ENCODE assay signal across 1 cellular context in genomic region chr17:59620064-59620359, GRCh38.
TF ChIP-seq lines count a peak whose summit lies in the region.

No MANE protein-coding gene starts in this region.

TF ChIP-seq in HepG2, 621 proteins besides CTCF, POLR2A, EP300 and RAD21:
- TF ChIP-seq HNRNPK (IDR thresholded peaks at IDR 0.05; ENCODE audit: low read depth, low read length, poor library complexity, severe bottlenecking), result peak; percentile 35
- TF ChIP-seq NR2F2 (IDR thresholded peaks at IDR 0.05; ENCODE audit: borderline replicate concordance, low read depth), result 0 out of 2 replicates have a peak, but pooled peaks have one; percentile 1
- TF ChIP-seq ZNF749 (CRISPR knock-in tag; IDR thresholded peaks at IDR 0.05; ENCODE audit: borderline replicate concordance), result 0 out of 2 replicates have a peak, but pooled peaks have one; percentile 27
- TF ChIP-seq ZNF670 (CRISPR knock-in tag; IDR thresholded peaks at IDR 0.05; ENCODE audit: borderline replicate concordance), result peak; percentile 50; the same call in 1 of the 2 replicates
- 0 out of 2 replicates have a peak, but pooled peaks have one; percentile 3 for TF ChIP-seq MTA1 (CRISPR knock-in tag; IDR thresholded peaks at IDR 0.05; ENCODE audit: borderline replicate concordance)
- TF ChIP-seq ZFP36L2 (CRISPR knock-in tag; IDR thresholded peaks at IDR 0.05), result no peak
- 0 out of 2 replicates have a peak, but pooled peaks have one; percentile 4 for TF ChIP-seq MED13 (CRISPR knock-in tag; IDR thresholded peaks at IDR 0.05)
- TF ChIP-seq ZIK1 (CRISPR knock-in tag; IDR thresholded peaks at IDR 0.05; ENCODE audit: borderline replicate concordance, low read depth), result 0 out of 2 replicates have a peak, but pooled peaks have one; percentile 0
- TF ChIP-seq RARG (CRISPR knock-in tag; IDR thresholded peaks at IDR 0.05; ENCODE audit: low read depth), result no peak
- 0 out of 2 replicates have a peak, but pooled peaks have one; percentile 3 for TF ChIP-seq SOX13 (IDR thresholded peaks at IDR 0.05)
- TF ChIP-seq SOX13 (CRISPR knock-in tag; conservative IDR thresholded peaks at IDR 0.05 in 1 of 2, IDR thresholded peaks at IDR 0.05 in 1 of 2), result no peak
- peak; percentile 60 for TF ChIP-seq TAF15 (IDR thresholded peaks at IDR 0.05; ENCODE audit: low read depth, low read length, poor library complexity, severe bottlenecking)
- 0 out of 2 replicates have a peak, but pooled peaks have one; percentile 53 for TF ChIP-seq ZNF678 (CRISPR knock-in tag; IDR thresholded peaks at IDR 0.05)
- TF ChIP-seq ZBTB26 (CRISPR knock-in tag; IDR thresholded peaks at IDR 0.05; ENCODE audit: borderline replicate concordance), result peak; percentile 4; the same call in 1 of the 2 replicates
- peak; percentile 66; the same call in 1 of the 2 replicates for TF ChIP-seq RNF219 (CRISPR knock-in tag; IDR thresholded peaks at IDR 0.05)
- TF ChIP-seq ZNF781 (CRISPR knock-in tag; IDR thresholded peaks at IDR 0.05; ENCODE audit: borderline replicate concordance, not compliant biosample characterization), result peak; percentile 5
- TF ChIP-seq HOXA9 (CRISPR knock-in tag; IDR thresholded peaks at IDR 0.05; ENCODE audit: borderline replicate concordance), result 0 out of 2 replicates have a peak, but pooled peaks have one; percentile 12
- TF ChIP-seq PRDM15 (CRISPR knock-in tag; IDR thresholded peaks at IDR 0.05), result no peak
- TF ChIP-seq SATB2 (CRISPR knock-in tag; IDR thresholded peaks at IDR 0.05), result 0 out of 2 replicates have a peak, but pooled peaks have one; percentile 22
- TF ChIP-seq ZNF607 (CRISPR knock-in tag; IDR thresholded peaks at IDR 0.05; ENCODE audit: borderline replicate concordance), result 0 out of 2 replicates have a peak, but pooled peaks have one; percentile 13
- TF ChIP-seq AGO2 (optimal IDR thresholded peaks at IDR 0.05; ENCODE audit: low read depth, low read length), result peak; percentile 71
- TF ChIP-seq POGZ (CRISPR knock-in tag; IDR thresholded peaks at IDR 0.05), result no peak
- 0 out of 2 replicates have a peak, but pooled peaks have one; percentile 72 for TF ChIP-seq MTERF4 (CRISPR knock-in tag; IDR thresholded peaks at IDR 0.05)
- TF ChIP-seq PCBP2 (optimal IDR thresholded peaks at IDR 0.05; ENCODE audit: low read depth, low read length, poor library complexity, severe bottlenecking), result peak; percentile 10
- peak; percentile 62 for TF ChIP-seq GFI1 (CRISPR knock-in tag; IDR thresholded peaks at IDR 0.05; ENCODE audit: borderline replicate concordance)
- TF ChIP-seq SNAI1 (CRISPR knock-in tag; IDR thresholded peaks at IDR 0.05; ENCODE audit: borderline replicate concordance), result 0 out of 2 replicates have a peak, but pooled peaks have one; percentile 7
- no peak for TF ChIP-seq PRMT3 (CRISPR knock-in tag; IDR thresholded peaks at IDR 0.05; ENCODE audit: borderline replicate concordance, low read depth)
- peak; percentile 34 for TF ChIP-seq ZNF615 (CRISPR knock-in tag; IDR thresholded peaks at IDR 0.05; ENCODE audit: borderline replicate concordance)
- TF ChIP-seq ZNF264 (CRISPR knock-in tag; IDR thresholded peaks at IDR 0.05), result peak; percentile 6; the same call in 1 of the 2 replicates
- no peak for TF ChIP-seq HMG20B (CRISPR knock-in tag; conservative IDR thresholded peaks at IDR 0.05)
- 0 out of 2 replicates have a peak, but pooled peaks have one; percentile 63 for TF ChIP-seq ZNF253 (CRISPR knock-in tag; IDR thresholded peaks at IDR 0.05; ENCODE audit: borderline replicate concordance)
- TF ChIP-seq HNF1B (CRISPR knock-in tag; IDR thresholded peaks at IDR 0.05), result peak; percentile 54; the same call in 1 of the 2 replicates
- 0 out of 2 replicates have a peak, but pooled peaks have one; percentile 18 for TF ChIP-seq ZSCAN22 (CRISPR knock-in tag; IDR thresholded peaks at IDR 0.05)
- TF ChIP-seq ZNF251 (CRISPR knock-in tag; IDR thresholded peaks at IDR 0.05), result no peak
- 0 out of 2 replicates have a peak, but pooled peaks have one; percentile 53 for TF ChIP-seq ZNF782 (CRISPR knock-in tag; IDR thresholded peaks at IDR 0.05; ENCODE audit: borderline replicate concordance)
- TF ChIP-seq ZNF224 (CRISPR knock-in tag; IDR thresholded peaks at IDR 0.05), result no peak
- peak; percentile 55; the same call in 1 of the 2 replicates for TF ChIP-seq ZC3H13 (CRISPR knock-in tag; IDR thresholded peaks at IDR 0.05)
- TF ChIP-seq ZFAT (CRISPR knock-in tag; conservative IDR thresholded peaks at IDR 0.05), result no peak
